Comparison of ENCODE assay signal across 8 cellular contexts in the genomic region with DNA sequence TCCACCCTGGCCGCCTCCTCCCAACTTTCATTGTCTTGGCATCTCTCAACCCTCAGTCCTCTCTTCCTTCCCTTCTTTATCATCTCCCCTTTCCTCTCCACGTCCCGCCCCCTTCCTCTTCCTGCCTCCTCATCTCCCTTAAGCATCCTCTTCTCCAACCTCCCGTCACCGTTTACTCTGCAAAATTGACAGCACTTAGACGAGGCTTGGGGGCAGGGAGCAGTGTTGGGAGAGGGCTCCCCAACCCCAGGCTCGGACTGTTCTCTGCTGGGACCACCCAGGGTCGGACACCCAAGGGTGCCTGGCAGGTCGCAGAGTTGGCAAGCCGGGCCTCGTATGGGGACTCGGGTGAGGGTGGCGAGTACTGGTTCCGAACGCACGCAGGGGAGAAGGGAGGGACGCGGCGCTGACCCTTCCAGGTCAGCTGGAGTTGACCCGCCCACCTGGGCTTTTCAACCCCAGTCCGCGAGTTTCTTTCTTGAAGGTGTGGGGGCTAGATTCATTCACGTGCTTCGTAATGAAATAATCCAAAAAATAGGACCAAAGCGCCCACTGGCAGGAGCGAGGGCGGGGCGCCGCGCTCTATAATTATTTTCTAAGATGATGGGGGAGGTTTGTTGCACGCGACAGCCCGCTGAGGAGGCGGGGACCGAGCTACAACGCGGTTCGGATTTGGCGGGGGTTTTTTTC. TPM values are rescaled to one million over a fixed set of nuclear protein-coding genes. Genes with fewer than 3 reads are reported as not detected.
A peak's percentile ranks its signal among the peaks of the same experiment; 100 is the strongest.
DNase-seq lines count a peak whose midpoint lies in the region; ATAC-seq and TF ChIP-seq lines count a peak whose summit lies in the region.

No MANE protein-coding gene starts in this region.

- no peak for ATAC-seq in GM21576 (IDR thresholded peaks at IDR 0.05; ENCODE audit: unreplicated experiment)

- peaks cover 25% of the 10 kb centered on the region for H3K36me3 Mint-ChIP-seq in HFFc6 (ENCODE audit: low read depth)
- H3K36me3 Mint-ChIP-seq in activated CD4-positive, alpha-beta memory T cell treated with anti-CD3 and anti-CD28 coated beads, Interleukin-2, amount 10 ng/mL, durations not matched to agents 7 days and 5 days (ENCODE audit: low read depth) = peaks cover 44% of the 10 kb centered on the region

- POLR2A ChIA-PET in activated CD4-positive, alpha-beta memory T cell treated with anti-CD3 and anti-CD28 coated beads, Interleukin-2, amount 10 ng/mL, durations not matched to agents 7 days and 5 days (lab: Charles Lee) = interaction anchor here (0.9 to 10.3 kb wide), 11 partner anchors 10 to 368 kb away, joined by 3 to 206 read pairs (median 7); a partner anchor contains a TSS

- H3K4me1 ChIP-seq in esophagus squamous epithelium (peaks cover 45 to 90% (median 72%) of the 10 kb centered on the region in 3 donors), ovary (ENCODE audit: insufficient read depth) (peaks cover 29% of the 10 kb centered on the region)

- H3K4me3 Mint-ChIP-seq in HFFc6 = peak overlapping the region; percentile 94
- peak overlapping the region; percentile 94 for H3K4me3 Mint-ChIP-seq in activated CD4-positive, alpha-beta memory T cell treated with anti-CD3 and anti-CD28 coated beads, Interleukin-2, amount 10 ng/mL, durations not matched to agents 7 days and 5 days

- peaks cover 88% of the 10 kb centered on the region for H3K4me1 Mint-ChIP-seq in HFFc6 (ENCODE audit: low read depth)
- H3K4me1 Mint-ChIP-seq in activated CD4-positive, alpha-beta memory T cell treated with anti-CD3 and anti-CD28 coated beads, Interleukin-2, amount 10 ng/mL, durations not matched to agents 7 days and 5 days = peaks cover 75% of the 10 kb centered on the region

- TF ChIP-seq POLR2A in esophagus squamous epithelium (IDR thresholded peaks at IDR 0.05) = no peak
- TF ChIP-seq POLR2A in ovary (IDR thresholded peaks at IDR 0.05) = no peak

- intact Hi-C loops in esophagus squamous epithelium (cut with DNase I) (no loop called here), ovary (cut with DNase I) (loop anchor here in 1 of 4 donors (2.0 kb wide), 1 partner anchor 24 kb away; a partner anchor contains a TSS)

- H3K36me3 ChIP-seq in esophagus squamous epithelium (peaks cover 0 to 26% (median 0%) of the 10 kb centered on the region in 3 donors), ovary (no peaks in the 10 kb centered on the region)

- H3K9me3 Mint-ChIP-seq in HFFc6 = no peaks in the 10 kb centered on the region
- H3K9me3 Mint-ChIP-seq in activated CD4-positive, alpha-beta memory T cell treated with anti-CD3 and anti-CD28 coated beads, Interleukin-2, amount 10 ng/mL, durations not matched to agents 7 days and 5 days = no peaks in the 10 kb centered on the region

- H3K27me3 ChIP-seq in esophagus squamous epithelium (peaks cover 0 to 17% (median 0%) of the 10 kb centered on the region in 4 donors), ovary (no peaks in the 10 kb centered on the region)

- no peaks in the 10 kb centered on the region for H3K9me3 ChIP-seq in esophagus squamous epithelium
- H3K9me3 ChIP-seq in ovary = no peaks in the 10 kb centered on the region

- no peak for TF ChIP-seq EP300 in ovary (IDR thresholded peaks at IDR 0.05)

- peak overlapping the region; percentile 93 to 97 (median 96) for H3K27ac ChIP-seq in esophagus squamous epithelium
- H3K27ac ChIP-seq in ovary = peak overlapping the region; percentile 57 to 98

- TF ChIP-seq CTCF in AG09309 (IDR thresholded peaks at IDR 0.05; ENCODE audit: control insufficient read depth, insufficient read depth, low read depth, low read length, missing control alignments) (no peak), HFFc6 (IDR thresholded peaks at IDR 0.05) (no peak), esophagus squamous epithelium (IDR thresholded peaks at IDR 0.05) (no peak), ovary (IDR thresholded peaks at IDR 0.05) (no peak)

- H3K27me3 Mint-ChIP-seq in HFFc6 (ENCODE audit: insufficient read depth) = peaks cover 5% of the 10 kb centered on the region
- peaks cover 11% of the 10 kb centered on the region for H3K27me3 Mint-ChIP-seq in activated CD4-positive, alpha-beta memory T cell treated with anti-CD3 and anti-CD28 coated beads, Interleukin-2, amount 10 ng/mL, durations not matched to agents 7 days and 5 days

- H3K27ac Mint-ChIP-seq in HFFc6 = peak overlapping the region; percentile 96
- peak overlapping the region; percentile 94 for H3K27ac Mint-ChIP-seq in activated CD4-positive, alpha-beta memory T cell treated with anti-CD3 and anti-CD28 coated beads, Interleukin-2, amount 10 ng/mL, durations not matched to agents 7 days and 5 days

- CTCF ChIA-PET in activated CD4-positive, alpha-beta memory T cell treated with anti-CD3 and anti-CD28 coated beads, Interleukin-2, amount 10 ng/mL, durations not matched to agents 7 days and 5 days (lab: Charles Lee) = interaction anchor here (0.5 to 8.1 kb wide), 33 partner anchors 7 to 795 kb away, joined by 3 to 86 read pairs (median 5); a partner anchor contains a TSS

- WGBS in esophagus squamous epithelium, 2 donors = 7 to 8% methylated on average over 9 to 26 of the region's 39 CpGs
- 4 to 5% (median 5%) methylated on average over 39 of the region's 39 CpGs for WGBS in ovary, 3 donors

- H3K4me3 ChIP-seq in AG09309 (ENCODE audit: control insufficient read depth, low read depth, low read length) (peak overlapping the region; percentile 91), esophagus squamous epithelium (peak overlapping the region; percentile 67 to 86 (median 80)), ovary (peak overlapping the region; percentile 95)

- DNase-seq in AG09309 (ENCODE audit: low read depth) (no peak), HFFc6 (no peak), esophagus squamous epithelium (lab: John Stamatoyannopoulos, UW) (no peak), ovary (peak; percentile 55 to 72 (median 70)), SHP77 treated with DMSO at 0.1 percent for 48 hours (lab: John Stamatoyannopoulos, UW) (no peak), NK-92 (lab: John Stamatoyannopoulos, UW; ENCODE audit: unreplicated experiment) (no peak)
- peak; percentile 53 for DNase-seq in activated CD4-positive, alpha-beta memory T cell treated with anti-CD3 and anti-CD28 coated beads, Interleukin-2, amount 10 ng/mL, durations not matched to agents 7 days and 5 days

RNA-seq across cellular contexts. Expression of a gene that starts 0.8 kb away (rescaled TPM):
- total RNA-seq in HFFc6 (2021; fragmentation: NEBNext Ultra II Directional; extraction: Animal tissue kit (Norgen Biotek cat#: 25700)) = 10 to 100 TPM; 12.9 to 19.2 (median 17.7) TPM
- 10 to 100 TPM; 26.6 to 28.4 TPM for total RNA-seq in activated CD4-positive, alpha-beta memory T cell treated with anti-CD3 and anti-CD28 coated beads, Interleukin-2, amount 10 ng/mL, durations not matched to agents 7 days and 5 days
- 10 to 100 TPM; 25.4 to 37.6 (median 32.8) TPM for total RNA-seq in esophagus squamous epithelium
- 10 to 100 TPM; 41.3 to 83.6 (median 66.6) TPM for total RNA-seq in ovary
- 10 to 100 TPM; 13.9 to 63.3 TPM for polyA plus RNA-seq in ovary

RNA-seq across cellular contexts. Expression of a gene that starts 3.2 kb away (rescaled TPM):
- total RNA-seq in HFFc6 (2021; fragmentation: NEBNext Ultra II Directional; extraction: Animal tissue kit (Norgen Biotek cat#: 25700)) = 1 to 10 TPM; 2.9 to 4.3 (median 3.6) TPM
- total RNA-seq in activated CD4-positive, alpha-beta memory T cell treated with anti-CD3 and anti-CD28 coated beads, Interleukin-2, amount 10 ng/mL, durations not matched to agents 7 days and 5 days = 1 to 10 TPM in 1 of 2 experiments, under 1 TPM in 1; 0.91 to 1.0 TPM
- total RNA-seq in esophagus squamous epithelium (1 to 10 TPM in 1 of 4 donors, under 1 TPM in 2, not detected in 1; 0.40 to 1.9 (median 0.53) TPM), ovary (10 to 100 TPM; 26.0 to 64.5 (median 36.0) TPM)
- polyA plus RNA-seq in ovary = 10 to 100 TPM in 1 of 2 donors, 1 to 10 TPM in 1; 6.3 to 28.6 TPM

RNA-seq across cellular contexts. Expression of a gene that starts 5.1 kb away (rescaled TPM):
- 100 to 1,000 TPM; 234 to 296 (median 268) TPM for total RNA-seq in HFFc6 (2021; fragmentation: NEBNext Ultra II Directional; extraction: Animal tissue kit (Norgen Biotek cat#: 25700))
- total RNA-seq in activated CD4-positive, alpha-beta memory T cell treated with anti-CD3 and anti-CD28 coated beads, Interleukin-2, amount 10 ng/mL, durations not matched to agents 7 days and 5 days = 100 to 1,000 TPM; 167 TPM
- total RNA-seq in esophagus squamous epithelium (100 to 1,000 TPM in 2 of 4 donors, 10 to 100 TPM in 2; 54.0 to 133 (median 97.6) TPM), ovary (100 to 1,000 TPM in 6 of 7 donors, 10 to 100 TPM in 1; 74.2 to 191 (median 138) TPM)
- 10 to 100 TPM; 56.4 to 93.3 TPM for polyA plus RNA-seq in ovary

RNA-seq across cellular contexts. Expression of a gene that starts 8.8 kb away (rescaled TPM):
- total RNA-seq in HFFc6 (2021; fragmentation: NEBNext Ultra II Directional; extraction: Animal tissue kit (Norgen Biotek cat#: 25700)) = 100 to 1,000 TPM; 148 to 178 (median 165) TPM
- 100 to 1,000 TPM; 365 to 376 TPM for total RNA-seq in activated CD4-positive, alpha-beta memory T cell treated with anti-CD3 and anti-CD28 coated beads, Interleukin-2, amount 10 ng/mL, durations not matched to agents 7 days and 5 days
- total RNA-seq in esophagus squamous epithelium (10 to 100 TPM; 87.0 to 99.0 (median 97.3) TPM), ovary (100 to 1,000 TPM in 5 of 7 donors, 10 to 100 TPM in 2; 50.6 to 256 (median 192) TPM)
- 100 to 1,000 TPM; 105 to 152 TPM for polyA plus RNA-seq in ovary

RNA-seq across cellular contexts. Expression of a gene that starts 24.6 kb away (rescaled TPM):
- total RNA-seq in HFFc6 (2021; fragmentation: NEBNext Ultra II Directional; extraction: Animal tissue kit (Norgen Biotek cat#: 25700)) = 10 to 100 TPM; 26.4 to 50.3 (median 48.9) TPM
- 100 to 1,000 TPM; 187 to 192 TPM for total RNA-seq in activated CD4-positive, alpha-beta memory T cell treated with anti-CD3 and anti-CD28 coated beads, Interleukin-2, amount 10 ng/mL, durations not matched to agents 7 days and 5 days
- total RNA-seq in esophagus squamous epithelium (10 to 100 TPM; 31.0 to 46.3 (median 37.6) TPM), ovary (10 to 100 TPM; 15.9 to 31.0 (median 20.7) TPM)
- 10 to 100 TPM; 14.4 to 30.6 TPM for polyA plus RNA-seq in ovary

Comparison
In these comparisons a context has a peak if more than half of its experiments do, and no peak if none do; other contexts are left out.
1. DNase-seq: peak in activated CD4-positive, alpha-beta memory T cell treated with anti-CD3 and anti-CD28 coated beads, Interleukin-2, amount 10 ng/mL, durations not matched to agents 7 days and 5 days (single experiment) and ovary (5 of 5); none in AG09309 (single experiment), HFFc6 (single experiment), esophagus squamous epithelium (single experiment), SHP77 treated with DMSO at 0.1 percent for 48 hours (single experiment) and NK-92 (single experiment).
2. RNA of a gene that starts 3.2 kb away (total RNA-seq): 26.0 to 64.5 TPM in ovary; 2.9 to 4.3 TPM in HFFc6, 0.91 to 1.0 TPM in activated CD4-positive, alpha-beta memory T cell treated with anti-CD3 and anti-CD28 coated beads, Interleukin-2, amount 10 ng/mL, durations not matched to agents 7 days and 5 days and 0.40 to 1.9 TPM in esophagus squamous epithelium; every median in the first group is over 4 times any median in the second.
3. Peak in every context shown above with its lines, with median percentiles within 50 percentile points of each other: H3K4me3 ChIP-seq.